ENCODE assay signal across 8 cellular contexts in the genomic region with DNA sequence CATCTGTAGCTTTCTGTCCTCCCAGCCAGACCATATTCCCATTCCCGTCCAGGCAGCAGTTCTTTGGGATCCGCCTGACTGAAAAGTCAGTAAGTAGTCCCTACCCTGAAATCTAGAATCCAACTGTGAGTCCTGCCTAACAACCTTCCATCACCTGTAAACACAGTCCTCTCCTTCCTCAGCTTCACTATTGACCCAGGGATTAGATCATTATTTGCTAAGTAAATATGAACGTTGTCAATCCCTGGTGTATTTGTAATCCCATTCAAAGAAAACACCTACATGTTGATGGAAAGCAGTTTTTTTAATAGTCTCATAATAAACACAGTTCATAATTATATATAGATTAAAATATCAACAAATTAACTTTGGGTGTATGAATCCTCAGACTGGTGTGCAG. TPM values are rescaled to one million over a fixed set of nuclear protein-coding genes. Genes with fewer than 3 reads are reported as not detected.
DNase-seq lines count a peak whose midpoint lies in the region; ATAC-seq and TF ChIP-seq lines count a peak whose summit lies in the region.

No MANE protein-coding gene starts in this region.

- no peaks in the 10 kb centered on the region for H3K9me3 Mint-ChIP-seq in activated naive CD4-positive, alpha-beta T cell treated with anti-CD3 and anti-CD28 coated beads, Interleukin-2, amount 50 U/mL, for 24 hours

- peak overlapping the region; percentile 98 for H2AFZ ChIP-seq in smooth muscle cell (ENCODE audit: low read depth)

- H3K27ac ChIP-seq in SJSA1 (no peak overlapping the region), gastroesophageal sphincter (peak overlapping the region in 3 of 4 donors; percentile 80 to 86 (median 83)), smooth muscle cell (ENCODE audit: low read depth) (no peak overlapping the region)

- peak overlapping the region; percentile 92 for H3K4me3 Mint-ChIP-seq in activated naive CD4-positive, alpha-beta T cell treated with anti-CD3 and anti-CD28 coated beads, Interleukin-2, amount 50 U/mL, for 24 hours

- peaks cover 27% of the 10 kb centered on the region for H3K4me1 Mint-ChIP-seq in activated naive CD4-positive, alpha-beta T cell treated with anti-CD3 and anti-CD28 coated beads, Interleukin-2, amount 50 U/mL, for 24 hours

- TF ChIP-seq POLR2A in gastroesophageal sphincter (IDR thresholded peaks at IDR 0.05): no peak

- TF ChIP-seq CTCF in gastroesophageal sphincter (IDR thresholded peaks at IDR 0.05): no peak
- TF ChIP-seq CTCF in smooth muscle cell (IDR thresholded peaks at IDR 0.05; ENCODE audit: borderline replicate concordance, insufficient read depth, poor library complexity, severe bottlenecking): no peak

- H3K27me3 Mint-ChIP-seq in activated naive CD4-positive, alpha-beta T cell treated with anti-CD3 and anti-CD28 coated beads, Interleukin-2, amount 50 U/mL, for 24 hours: no peaks in the 10 kb centered on the region

- peak overlapping the region; percentile 84 for H3K4me3 ChIP-seq in SJSA1
- H3K4me3 ChIP-seq in gastroesophageal sphincter: peak overlapping the region; percentile 64 to 90
- peak overlapping the region; percentile 97 for H3K4me3 ChIP-seq in smooth muscle cell

- H3K4me2 ChIP-seq in smooth muscle cell: peak overlapping the region; percentile 82

- peak overlapping the region; percentile 73 for H3K9ac ChIP-seq in smooth muscle cell (ENCODE audit: low read depth)

- H3K4me1 ChIP-seq in SJSA1 (replicated peaks): peaks cover 9% of the 10 kb centered on the region; the same call in 1 of the 2 replicates
- H3K4me1 ChIP-seq in gastroesophageal sphincter: peaks cover 0 to 29% (median 0%) of the 10 kb centered on the region in 3 donors
- peaks cover 15% of the 10 kb centered on the region for H3K4me1 ChIP-seq in smooth muscle cell (ENCODE audit: low read depth)

- ATAC-seq in gastroesophageal sphincter (no peak), HG03025 (IDR thresholded peaks at IDR 0.05; ENCODE audit: low FRiP score, unreplicated experiment) (no peak)

- intact Hi-C loops in posterior vena cava (cut with DNase I): no loop called here

- H3K36me3 ChIP-seq in SJSA1 (peaks cover 15% of the 10 kb centered on the region), gastroesophageal sphincter (peaks cover 0 to 6% of the 10 kb centered on the region in 2 donors), smooth muscle cell (ENCODE audit: low read depth) (no peaks in the 10 kb centered on the region)

- H3K79me2 ChIP-seq in smooth muscle cell (ENCODE audit: low read depth): peaks cover 4% of the 10 kb centered on the region

- no peak for DNase-seq in activated naive CD4-positive, alpha-beta T cell treated with Interleukin-2 at 50 U/mL for 16 hours
- DNase-seq in SJSA1 (ENCODE audit: low read depth in 1 of 2, low spot score in 2 of 2): no peak
- no peak for DNase-seq in smooth muscle cell (lab: John Stamatoyannopoulos, UW; ENCODE audit: unreplicated experiment)
- DNase-seq in SK-N-DZ (ENCODE audit: low spot score): no peak
- no peak for DNase-seq in posterior vena cava (ENCODE audit: low spot score)

- no peaks in the 10 kb centered on the region for H4K20me1 ChIP-seq in smooth muscle cell (ENCODE audit: low read depth)

- H3K36me3 Mint-ChIP-seq in activated naive CD4-positive, alpha-beta T cell treated with anti-CD3 and anti-CD28 coated beads, Interleukin-2, amount 50 U/mL, for 24 hours: peaks cover 8% of the 10 kb centered on the region

- WGBS in gastroesophageal sphincter (ENCODE audit: low coverage in 1 of 2), 2 donors: 20 to 32% methylated on average over 3 of the region's 3 CpGs
- WGBS in smooth muscle cell (ENCODE audit: low lambda C conversion rate): 25% methylated on average over 3 of the region's 3 CpGs

- H3F3A ChIP-seq in smooth muscle cell (ENCODE audit: low read depth): no peaks in the 10 kb centered on the region

- H3K9me3 ChIP-seq in SJSA1 (replicated peaks) (no peaks in the 10 kb centered on the region), gastroesophageal sphincter (no peaks in the 10 kb centered on the region), smooth muscle cell (replicated peaks; ENCODE audit: low read depth) (no peaks in the 10 kb centered on the region)

- TF ChIP-seq EP300 in gastroesophageal sphincter (IDR thresholded peaks at IDR 0.05): no peak

- no peaks in the 10 kb centered on the region for H3K27me3 ChIP-seq in SJSA1 (replicated peaks)
- H3K27me3 ChIP-seq in gastroesophageal sphincter: no peaks in the 10 kb centered on the region
- no peaks in the 10 kb centered on the region for H3K27me3 ChIP-seq in smooth muscle cell (ENCODE audit: low read depth)

- no peak overlapping the region for H3K27ac Mint-ChIP-seq in activated naive CD4-positive, alpha-beta T cell treated with anti-CD3 and anti-CD28 coated beads, Interleukin-2, amount 50 U/mL, for 24 hours

RNA-seq across cellular contexts. Expression of gene SAXO2, which starts 0.7 kb away (rescaled TPM):
- 0.66 and 4.0 TPM in 2 replicates for total RNA-seq in SJSA1 (2014; rRNA removed; shearing (Covaris generic))
- total RNA-seq in gastroesophageal sphincter: 1 to 10 TPM in 1 of 4 donors, under 1 TPM in 3; 0.12 to 9.0 (median 0.50) TPM
- total RNA-seq in smooth muscle cell: 0.54 TPM in 1 of 2 replicates, not detected in the other
- 1.2 TPM in 1 of 2 replicates, not detected in the other for polyA plus RNA-seq in smooth muscle cell
- polyA plus RNA-seq in SK-N-DZ (2014; cell fraction: cytosol; rRNA removed): 2.7 TPM in 1 of 2 replicates, not detected in the other
- polyA plus RNA-seq in SK-N-DZ (2014; cell fraction: nucleus; rRNA removed): 12.3 TPM in 1 of 2 replicates, not detected in the other
- 1 to 10 TPM; 2.1 to 5.8 TPM for total RNA-seq in posterior vena cava

RNA-seq across cellular contexts. Expression of gene EFL1, which starts 0.8 kb away (rescaled TPM):
- 15.1 and 16.6 TPM in 2 replicates for total RNA-seq in SJSA1 (2014; rRNA removed; shearing (Covaris generic))
- 10 to 100 TPM; 12.1 to 17.7 (median 15.5) TPM for total RNA-seq in gastroesophageal sphincter
- total RNA-seq in smooth muscle cell: 12.8 and 13.2 TPM in 2 replicates
- polyA plus RNA-seq in smooth muscle cell: 4.5 and 9.6 TPM in 2 replicates
- 20.7 and 23.8 TPM in 2 replicates for polyA plus RNA-seq in SK-N-DZ (2014; cell fraction: cytosol; rRNA removed)
- polyA plus RNA-seq in SK-N-DZ (2014; cell fraction: nucleus; rRNA removed): 13.1 and 13.8 TPM in 2 replicates
- total RNA-seq in posterior vena cava: 10 to 100 TPM in 1 of 2 donors, 1 to 10 TPM in 1; 9.1 to 17.4 TPM

Comparison
In these comparisons a context has a peak if more than half of its experiments do, and no peak if none do; other contexts are left out.
1. H3K27ac ChIP-seq: peak in gastroesophageal sphincter (3 of 4); none in SJSA1 (single experiment) and smooth muscle cell (single experiment).
2. Peak in every context shown above with its lines, with median percentiles within 50 percentile points of each other: H3K4me3 ChIP-seq.